ENCODE assay signal across 7 cellular contexts in the genomic region with DNA sequence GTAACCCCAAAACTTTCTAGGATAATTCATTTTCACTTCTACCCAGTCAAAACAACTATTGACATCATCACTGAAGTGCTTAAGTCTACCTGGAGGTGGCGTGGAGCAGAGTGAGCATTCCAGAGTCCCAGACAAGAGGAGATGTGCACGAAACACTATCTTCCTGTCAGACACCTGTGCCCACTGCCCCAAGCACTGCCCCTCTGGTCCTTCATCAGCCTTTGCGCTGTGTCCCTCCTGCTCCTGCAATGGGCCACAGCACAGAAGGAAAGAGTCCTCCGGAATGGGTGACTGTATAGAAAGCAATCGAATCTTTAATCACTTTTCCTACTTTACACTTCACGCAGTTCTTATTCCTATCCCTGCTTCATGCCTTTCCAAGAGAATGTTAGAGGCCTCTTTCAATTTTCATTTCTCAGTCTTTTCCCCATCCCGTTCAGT. TPM values are rescaled to one million over a fixed set of nuclear protein-coding genes. Genes with fewer than 3 reads are reported as not detected.
DNase-seq lines count a peak whose midpoint lies in the region; ATAC-seq, FAIRE-seq and TF ChIP-seq lines count a peak whose summit lies in the region.

No MANE protein-coding gene starts in this region.

- ATAC-seq in GM21367 (IDR thresholded peaks at IDR 0.05; ENCODE audit: unreplicated experiment) (peak; percentile 90), upper lobe of left lung (ENCODE audit: low FRiP score in 2 of 2) (peak; percentile 46 to 49)

- no peaks in the 10 kb centered on the region for H3K36me3 ChIP-seq in GM06990 (ENCODE audit: control insufficient read depth, insufficient read depth, low read length)
- H3K36me3 ChIP-seq in HUES48 (ENCODE audit: control insufficient read depth, insufficient read depth, low read length) = no peaks in the 10 kb centered on the region
- H3K36me3 ChIP-seq in WERI-Rb-1 = no peaks in the 10 kb centered on the region
- H3K36me3 ChIP-seq in iPS-18a (ENCODE audit: control insufficient read depth, low read depth, low read length) = no peaks in the 10 kb centered on the region
- no peaks in the 10 kb centered on the region for H3K36me3 ChIP-seq in upper lobe of left lung

- no peak overlapping the region for H3K27ac ChIP-seq in HUES48 (ENCODE audit: low read depth, low read length)
- no peak overlapping the region for H3K27ac ChIP-seq in WERI-Rb-1
- H3K27ac ChIP-seq in iPS-18a (ENCODE audit: low read length) = no peak overlapping the region
- no peak overlapping the region for H3K27ac ChIP-seq in upper lobe of left lung

- H3K27me3 ChIP-seq in GM06990 (replicated peaks; ENCODE audit: control insufficient read depth, insufficient read depth, low read length) (no peaks in the 10 kb centered on the region), HUES48 (ENCODE audit: control insufficient read depth, insufficient read depth, low read length) (peaks cover 40% of the 10 kb centered on the region), WERI-Rb-1 (ENCODE audit: insufficient read depth, low read depth, severe bottlenecking) (peaks cover 5% of the 10 kb centered on the region), iPS-18a (ENCODE audit: control insufficient read depth, insufficient read depth, low read length) (peaks cover 27% of the 10 kb centered on the region), upper lobe of left lung (peaks cover 0 to 12% (median 0%) of the 10 kb centered on the region in 4 donors)

- TF ChIP-seq EP300 in upper lobe of left lung (IDR thresholded peaks at IDR 0.05) = no peak

- H3K4me3 ChIP-seq in GM06990 (replicated peaks; ENCODE audit: low read depth, low read length) (no peak overlapping the region), HUES48 (ENCODE audit: low read depth, low read length) (peak overlapping the region; percentile 68), WERI-Rb-1 (ENCODE audit: low read depth, low read length) (peak overlapping the region; percentile 68), iPS-18a (ENCODE audit: low read length) (peak overlapping the region; percentile 62), upper lobe of left lung (peak overlapping the region in 1 of 4 donors; percentile 43)

- H3K9me3 ChIP-seq in HUES48 (ENCODE audit: control insufficient read depth, insufficient read depth, low read length) = no peaks in the 10 kb centered on the region
- no peaks in the 10 kb centered on the region for H3K9me3 ChIP-seq in WERI-Rb-1 (ENCODE audit: severe bottlenecking)
- no peaks in the 10 kb centered on the region for H3K9me3 ChIP-seq in iPS-18a (ENCODE audit: control insufficient read depth, low read depth, low read length)
- H3K9me3 ChIP-seq in upper lobe of left lung = no peaks in the 10 kb centered on the region

- H3K4me1 ChIP-seq in HUES48 (ENCODE audit: control insufficient read depth, insufficient read depth, low read length) (peaks cover 28% of the 10 kb centered on the region), iPS-18a (ENCODE audit: control insufficient read depth, low read depth, low read length) (peaks cover 27% of the 10 kb centered on the region), upper lobe of left lung (peaks cover 9 to 14% (median 13%) of the 10 kb centered on the region in 4 donors)

- no peak for FAIRE-seq in H54 (lab: Jason Lieb, UNC)

- TF ChIP-seq CTCF in GM06990 (IDR thresholded peaks at IDR 0.05; ENCODE audit: insufficient read depth, low read length, poor library complexity, severe bottlenecking) (peak; percentile 46), WERI-Rb-1 (IDR thresholded peaks at IDR 0.05; ENCODE audit: low read depth, low read length) (peak; percentile 66), upper lobe of left lung (IDR thresholded peaks at IDR 0.05) (no peak)

- no peak overlapping the region for H3K9ac ChIP-seq in HUES48 (ENCODE audit: low read depth, low read length)
- no peak overlapping the region for H3K9ac ChIP-seq in iPS-18a (ENCODE audit: low read length)

- TF ChIP-seq POLR2A in upper lobe of left lung (IDR thresholded peaks at IDR 0.05) = no peak
- TF ChIP-seq POLR2A in H54 (IDR thresholded peaks at IDR 0.05; ENCODE audit: low read depth, low read length) = no peak

- WGBS in upper lobe of left lung, 2 donors = 11 to 19% methylated on average over 7 of the region's 7 CpGs

- DNase-seq in GM06990 (ENCODE audit: extremely low read depth, insufficient read length) = no peak
- peak; percentile 49 for DNase-seq in WERI-Rb-1
- no peak for DNase-seq in upper lobe of left lung
- DNase-seq in H54 (ENCODE audit: insufficient read length, low spot score) = no peak

RNA-seq across cellular contexts. Expression of gene GRIA4, which starts 0.5 kb away (rescaled TPM):
- total RNA-seq in upper lobe of left lung = not detected

Comparison
In these comparisons a context has a peak if more than half of its experiments do, and no peak if none do; other contexts are left out.
1. CTCF ChIP-seq: peak in GM06990 (single experiment) and WERI-Rb-1 (single experiment); none in upper lobe of left lung (0 of 6).